ENCODE assay signal across 9 cellular contexts in genomic region chr20:17648782-17649730, GRCh38. TPM values are rescaled to one million over a fixed set of nuclear protein-coding genes. Genes with fewer than 3 reads are reported as not detected.
DNase-seq lines count a peak whose midpoint lies in the region; ATAC-seq and TF ChIP-seq lines count a peak whose summit lies in the region.
"Had no signal": no experiment of that assay in that cellular context is flagged by ENCODE, and none has a peak within 500 bp of the region (broad histone marks: within the 10 kb centered on the region; RNA-seq: fewer than 3 reads in every experiment).

No MANE protein-coding gene starts in this region.

- POLR2A ChIA-PET in AG04450 (lab: Yijun Ruan, JAX) (interaction anchor here (0.6 kb wide), 1 partner anchor 33 kb away, joined by 3 read pairs; the partner anchor contains the start of gene RRBP1), PC-3 (lab: Charles Lee; ENCODE audit: unreplicated experiment) (no interaction called here)

- no peak for TF ChIP-seq RAD21 in neural cell (conservative IDR thresholded peaks at IDR 0.05)

- ATAC-seq in PC-3 (no peak), HG02870 (IDR thresholded peaks at IDR 0.05; ENCODE audit: unreplicated experiment) (no peak), GM21367 (IDR thresholded peaks at IDR 0.05; ENCODE audit: unreplicated experiment) (no peak)

- no peak overlapping the region for H2AFZ ChIP-seq in PC-3 (ENCODE audit: low read length)
- no peak overlapping the region for H2AFZ ChIP-seq in neural cell (ENCODE audit: low read depth, low read length)

- TF ChIP-seq CTCF in AG04450 (IDR thresholded peaks at IDR 0.05; ENCODE audit: low read depth, low read length) (peak; percentile 35), PC-3 (conservative IDR thresholded peaks at IDR 0.05; ENCODE audit: low read depth, low read length) (peak; percentile 66), neural cell (IDR thresholded peaks at IDR 0.05; ENCODE audit: poor library complexity, severe bottlenecking) (peak; percentile 25)

- H3K27ac ChIP-seq in AG04450 (ENCODE audit: low read depth, low read length) = no peak overlapping the region
- no peak overlapping the region for H3K27ac ChIP-seq in PC-3 (ENCODE audit: low read length)
- H3K27ac ChIP-seq in neural cell (ENCODE audit: low read length) = no peak overlapping the region

- H3F3A ChIP-seq in PC-3 (ENCODE audit: low read length, unreplicated experiment) (peaks cover 3% of the 10 kb centered on the region), neural cell (ENCODE audit: insufficient read depth, low read length, poor library complexity, severe bottlenecking) (no peaks in the 10 kb centered on the region)

- BruUV-seq in PC-3 (replicated peaks; lab: Mats Ljungman, UMichigan) = no TSS peak

- peaks cover 3% of the 10 kb centered on the region; the same call in 1 of the 2 replicates for H3K36me3 ChIP-seq in PC-3 (ENCODE audit: low read depth, low read length)
- no peaks in the 10 kb centered on the region for H3K36me3 ChIP-seq in neural cell (ENCODE audit: insufficient read depth, low read length)
- peaks cover 11% of the 10 kb centered on the region for H3K36me3 ChIP-seq in MG63

- no peaks in the 10 kb centered on the region for H3K27me3 ChIP-seq in AG04450 (ENCODE audit: control insufficient read depth, insufficient read depth, low read length)
- no peaks in the 10 kb centered on the region for H3K27me3 ChIP-seq in PC-3 (ENCODE audit: low read length)
- H3K27me3 ChIP-seq in neural cell (ENCODE audit: insufficient read depth, low read depth, low read length) = peaks cover 20% of the 10 kb centered on the region
- no peaks in the 10 kb centered on the region for H3K27me3 ChIP-seq in MG63

- CTCF ChIA-PET in AG04450 (lab: Charles Lee) = interaction anchor here (0.6 to 3.9 kb wide), 10 partner anchors 27 to 344 kb away, joined by 3 to 12 read pairs (median 4); no protein-coding TSS in a partner anchor
- CTCF ChIA-PET in PC-3 (lab: Charles Lee) = interaction anchor here (0.6 to 0.9 kb wide), 2 partner anchors 105 to 249 kb away, joined by 4 to 5 read pairs; no protein-coding TSS in a partner anchor

- intact Hi-C loops in PC-3 (cut with micrococcal nuclease) = no loop called here

- peaks cover 90% of the 10 kb centered on the region for H3K79me2 ChIP-seq in PC-3 (ENCODE audit: low read length)
- no peaks in the 10 kb centered on the region for H3K79me2 ChIP-seq in neural cell (replicated peaks; ENCODE audit: insufficient read depth, low read length)

- TF ChIP-seq EP300 in neural cell (conservative IDR thresholded peaks at IDR 0.05; ENCODE audit: poor library complexity, severe bottlenecking) = no peak

- H3K4me2 ChIP-seq in PC-3 (ENCODE audit: low read length) (no peak overlapping the region), neural cell (ENCODE audit: low read length) (no peak overlapping the region)

- no peaks in the 10 kb centered on the region for H3K9me3 ChIP-seq in AG04450 (ENCODE audit: control insufficient read depth, insufficient read depth, low read length)
- H3K9me3 ChIP-seq in PC-3 (ENCODE audit: low read length) = no peaks in the 10 kb centered on the region
- H3K9me3 ChIP-seq in neural cell (ENCODE audit: low read length) = no peaks in the 10 kb centered on the region
- H3K9me3 ChIP-seq in MG63 = no peaks in the 10 kb centered on the region

- H3K9ac ChIP-seq in PC-3 (ENCODE audit: low read length) (no peak overlapping the region), neural cell (ENCODE audit: low read length) (no peak overlapping the region)

- DNase-seq in AG04450 (ENCODE audit: low read depth, low spot score) = no peak
- DNase-seq in GM19240 (ENCODE audit: insufficient read length, low spot score) = peak; percentile 54
- peak; percentile 18 for DNase-seq in PC-3
- peak; percentile 9 for DNase-seq in effector CD8-positive, alpha-beta T cell (lab: John Stamatoyannopoulos, UW)
- DNase-seq in MG63 = no peak

- H3K9me2 ChIP-seq in PC-3 (replicated peaks; ENCODE audit: low read length) = no peaks in the 10 kb centered on the region
- H3K9me2 ChIP-seq in neural cell (ENCODE audit: insufficient read depth, low read length) = no peaks in the 10 kb centered on the region

- H3K4me1 ChIP-seq in PC-3 (ENCODE audit: insufficient read depth, low read length) = peaks cover 8% of the 10 kb centered on the region; the same call in 1 of the 2 replicates

- H4K20me1 ChIP-seq in PC-3 (ENCODE audit: low read length) = peaks cover 26% of the 10 kb centered on the region; the same call in 1 of the 2 replicates
- no peaks in the 10 kb centered on the region for H4K20me1 ChIP-seq in neural cell (ENCODE audit: insufficient read depth)

- H3K4me3 ChIP-seq in AG04450 (ENCODE audit: low read depth, low read length) (no peak overlapping the region), PC-3 (ENCODE audit: low read length) (no peak overlapping the region), neural cell (ENCODE audit: low read length) (no peak overlapping the region), MG63 (no peak overlapping the region)

TF ChIP-seq in neural cell, 6 proteins besides CTCF, POLR2A, EP300 and RAD21:
- TF ChIP-seq EZH2 (IDR thresholded peaks at IDR 0.05; ENCODE audit: borderline replicate concordance, insufficient read depth, low read length, poor library complexity, severe bottlenecking) = no peak
- peak; percentile 33 for TF ChIP-seq SMC3 (conservative IDR thresholded peaks at IDR 0.05; ENCODE audit: poor library complexity)

RNA-seq across cellular contexts. Expression of gene RRBP1, which starts 33.0 kb away (rescaled TPM):
- polyA plus RNA-seq in AG04450 (2011; rRNA removed) (151 and 153 TPM in 2 replicates), neural cell (2.2 and 5.2 TPM in 2 replicates)
- polyA minus RNA-seq in AG04450 (2011; rRNA and poly(A)+ RNA removed) = 115 and 130 TPM in 2 replicates
- total RNA-seq in PC-3 (2014; rRNA removed) = 176 and 241 TPM in 2 replicates
- polyA minus RNA-seq in neural cell = 7.1 and 9.5 TPM in 2 replicates
- 65.2 and 83.3 TPM in 2 replicates for total RNA-seq in MG63 (2014; rRNA removed; shearing (Covaris generic); ENCODE audit: low replicate concordance)

RNA-seq across cellular contexts. Expression of gene BANF2, which starts 50.7 kb away (rescaled TPM):
- not detected in 2 replicates for polyA plus RNA-seq in AG04450 (2011; rRNA removed)
- polyA minus RNA-seq in AG04450 (2011; rRNA and poly(A)+ RNA removed) = not detected in 2 replicates
- not detected in 2 replicates for total RNA-seq in PC-3 (2014; rRNA removed)
- polyA plus RNA-seq in neural cell = not detected in 2 replicates
- not detected in 2 replicates for polyA minus RNA-seq in neural cell
- total RNA-seq in MG63 (2014; rRNA removed; shearing (Covaris generic); ENCODE audit: low replicate concordance) = not detected in 2 replicates
- total RNA-seq: pulmonary artery endothelial cell had no signal

Comparison
In these comparisons a context has a peak if more than half of its experiments do, and no peak if none do; other contexts are left out.
1. DNase-seq: peak in GM19240 (single experiment), PC-3 (single experiment) and effector CD8-positive, alpha-beta T cell (single experiment); none in AG04450 (single experiment) and MG63 (single experiment).
2. Peak in every context shown above with its lines, with median percentiles within 50 percentile points of each other: CTCF ChIP-seq.